8 cellular contexts compared by ENCODE assay signal in genomic region chr6:13574571-13575376, GRCh38. TPM values are rescaled to one million over a fixed set of nuclear protein-coding genes. Genes with fewer than 3 reads are reported as not detected.
A peak's percentile ranks its signal among the peaks of the same experiment; 100 is the strongest.
DNase-seq lines count a peak whose midpoint lies in the region; ATAC-seq, FAIRE-seq and TF ChIP-seq lines count a peak whose summit lies in the region.

Gene SIRT5, plus strand, starts transcription at chr6:13574601. Its CDS starts 9,510 bp downstream, at chr6:13584111.

- no peaks in the 10 kb centered on the region for H3K79me2 ChIP-seq in keratinocyte (ENCODE audit: control insufficient read depth, insufficient read depth, low read length)

- peaks cover 1% of the 10 kb centered on the region in 2 experiments for H3K36me3 ChIP-seq in keratinocyte (ENCODE audit: control insufficient read depth in 2 of 2, extremely low read depth in 1 of 2, insufficient read depth in 2 of 2, low read length in 2 of 2)

- H3K4me1 ChIP-seq in keratinocyte (ENCODE audit: control insufficient read depth, extremely low read depth, insufficient read depth, low read length), result peaks cover 8% of the 10 kb centered on the region

- H3K27me3 ChIP-seq in keratinocyte (ENCODE audit: control insufficient read depth, extremely low read depth, insufficient read depth, low read length), result no peaks in the 10 kb centered on the region

- peak within 1 kb of the TSS; percentile 92 for H3K4me3 Mint-ChIP-seq in WTC11

- CTCF ChIA-PET in WTC11 (lab: Charles Lee), result interaction anchor here (0.5 to 2.8 kb wide), 54 partner anchors 9 to 426 kb away, joined by 3 to 41 read pairs (median 4); partner anchors contain the start of genes GFOD1, NOL7 and TBC1D7

- H3K36me3 Mint-ChIP-seq in WTC11, result peaks cover 2% of the 10 kb centered on the region

- peak within 1 kb of the TSS; percentile 92 for H3K27ac ChIP-seq in keratinocyte (ENCODE audit: control insufficient read depth, insufficient read depth, low read length)

- peak within 1 kb of the TSS; percentile 98 for H3K27ac Mint-ChIP-seq in WTC11

- H2AFZ ChIP-seq in keratinocyte (ENCODE audit: control insufficient read depth, low read length), result peak within 1 kb of the TSS; percentile 92

- no peaks in the 10 kb centered on the region for H3K9me3 ChIP-seq in keratinocyte (ENCODE audit: control insufficient read depth, low read depth, low read length)

- peak within 1 kb of the TSS; percentile 83 for H3K4me2 ChIP-seq in keratinocyte (ENCODE audit: control insufficient read depth, extremely low read depth, insufficient read depth, low read depth, low read length)

- H3K9me3 Mint-ChIP-seq in WTC11, result peaks cover 6% of the 10 kb centered on the region; the same call in 1 of the 2 replicates

- DNase-seq in AG09309 (ENCODE audit: low read depth) (peak; percentile 38), NCI-H2196 treated with DMSO at 0.1 percent for 48 hours (lab: John Stamatoyannopoulos, UW; ENCODE audit: unreplicated experiment) (peak; percentile 89), WTC11 (ENCODE audit: low spot score) (peak; percentile 83), cardiac fibroblast (ENCODE audit: low read depth in 2 of 2) (peak; percentile 82 to 84), keratinocyte (ENCODE audit: low read depth, low spot score) (peak; percentile 59)
- peak; percentile 56 to 74 (median 67) for DNase-seq in stimulated activated CD4-positive, alpha-beta T cell treated with anti-CD3 and anti-CD28 coated beads, Interleukin-12 subunit alpha, Interleukin-12 subunit beta, amount 100 ng/mL, for 48 hours (ENCODE audit: low read depth in 2 of 3, low spot score in 1 of 3)

- peak within 1 kb of the TSS; percentile 93 for H3K9ac ChIP-seq in keratinocyte (ENCODE audit: control insufficient read depth, extremely low read depth, insufficient read depth, low read length)

- H3K4me3 ChIP-seq in AG09309 (ENCODE audit: control insufficient read depth, low read depth, low read length), result peak within 1 kb of the TSS; percentile 84
- peak within 1 kb of the TSS; percentile 77 to 95 for H3K4me3 ChIP-seq in cardiac fibroblast (replicated peaks in 1 of 2; ENCODE audit: low read depth in 2 of 2, low read length in 2 of 2)
- peak within 1 kb of the TSS; percentile 68 to 87 (median 71) for H3K4me3 ChIP-seq in keratinocyte (ENCODE audit: control insufficient read depth in 2 of 3, extremely low read depth in 1 of 3, insufficient read depth in 2 of 3, low read depth in 1 of 3, low read length in 3 of 3)

- ATAC-seq in GM18907 (IDR thresholded peaks at IDR 0.05; ENCODE audit: unreplicated experiment) (peak; percentile 79), HG03139 (IDR thresholded peaks at IDR 0.05; ENCODE audit: unreplicated experiment) (peak; percentile 59), WTC11 (peak; percentile 73)

- TF ChIP-seq CTCF in AG09309 (IDR thresholded peaks at IDR 0.05; ENCODE audit: control insufficient read depth, insufficient read depth, low read depth, low read length, missing control alignments), result peak; percentile 75
- no peak for TF ChIP-seq CTCF in WTC11 (IDR thresholded peaks at IDR 0.05)
- TF ChIP-seq CTCF in cardiac fibroblast (IDR thresholded peaks at IDR 0.05; ENCODE audit: low read depth, low read length), result no peak
- no peak for TF ChIP-seq CTCF in keratinocyte (optimal IDR thresholded peaks at IDR 0.05 in 1 of 3, IDR thresholded peaks at IDR 0.05 in 1 of 3, conservative IDR thresholded peaks at IDR 0.05 in 1 of 3; ENCODE audit: extremely low read depth in 1 of 3, insufficient read depth in 2 of 3, low read length in 3 of 3)

- dilution Hi-C loops in keratinocyte (cut with MboI; ENCODE audit: extremely low pct_ligation_motif_present, low sequenced_read_pairs), result no loop called here

- peaks cover 36% of the 10 kb centered on the region for H3K4me1 Mint-ChIP-seq in WTC11

- H3K9me1 ChIP-seq in keratinocyte (ENCODE audit: control insufficient read depth, extremely low read depth, insufficient read depth, low read length), result no peaks in the 10 kb centered on the region

- FAIRE-seq in keratinocyte (lab: Jason Lieb, UNC), result peak; percentile 76

- H3K27me3 Mint-ChIP-seq in WTC11 (ENCODE audit: low read depth), result no peaks in the 10 kb centered on the region

- POLR2A ChIA-PET in WTC11 (lab: Charles Lee), result interaction anchor here (0.6 to 1.9 kb wide), 15 partner anchors 14 to 247 kb away, joined by 3 to 18 read pairs (median 3); partner anchors contain the start of genes GFOD1, NOL7 and TBC1D7

- no peaks in the 10 kb centered on the region for H4K20me1 ChIP-seq in keratinocyte (ENCODE audit: control insufficient read depth, extremely low read depth, insufficient read depth, low read length)

TF ChIP-seq in WTC11, 78 proteins besides CTCF, POLR2A, EP300 and RAD21 (continues in another document):
- TF ChIP-seq, protein P1, sequence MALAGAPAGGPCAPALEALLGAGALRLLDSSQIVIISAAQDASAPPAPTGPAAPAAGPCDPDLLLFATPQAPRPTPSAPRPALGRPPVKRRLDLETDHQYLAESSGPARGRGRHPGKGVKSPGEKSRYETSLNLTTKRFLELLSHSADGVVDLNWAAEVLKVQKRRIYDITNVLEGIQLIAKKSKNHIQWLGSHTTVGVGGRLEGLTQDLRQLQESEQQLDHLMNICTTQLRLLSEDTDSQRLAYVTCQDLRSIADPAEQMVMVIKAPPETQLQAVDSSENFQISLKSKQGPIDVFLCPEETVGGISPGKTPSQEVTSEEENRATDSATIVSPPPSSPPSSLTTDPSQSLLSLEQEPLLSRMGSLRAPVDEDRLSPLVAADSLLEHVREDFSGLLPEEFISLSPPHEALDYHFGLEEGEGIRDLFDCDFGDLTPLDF (CRISPR knock-in tag; IDR thresholded peaks at IDR 0.05), result no peak
- TF ChIP-seq SP1 (CRISPR knock-in tag; conservative IDR thresholded peaks at IDR 0.05), result peak; percentile 46
- TF ChIP-seq ZNF138 (CRISPR knock-in tag; conservative IDR thresholded peaks at IDR 0.05), result no peak
- no peak for TF ChIP-seq GRHL2 (CRISPR knock-in tag; IDR thresholded peaks at IDR 0.05; ENCODE audit: insufficient replicate concordance, severe bottlenecking)
- TF ChIP-seq TEAD4 (CRISPR knock-in tag; IDR thresholded peaks at IDR 0.05), result no peak
- no peak for TF ChIP-seq JUN (CRISPR knock-in tag; IDR thresholded peaks at IDR 0.05)
- no peak for TF ChIP-seq NR3C1 (CRISPR knock-in tag; conservative IDR thresholded peaks at IDR 0.05; ENCODE audit: low read depth)
- peak; percentile 22; the same call in 1 of the 2 replicates for TF ChIP-seq GABPB1 (CRISPR knock-in tag; IDR thresholded peaks at IDR 0.05)
- TF ChIP-seq, protein P2, sequence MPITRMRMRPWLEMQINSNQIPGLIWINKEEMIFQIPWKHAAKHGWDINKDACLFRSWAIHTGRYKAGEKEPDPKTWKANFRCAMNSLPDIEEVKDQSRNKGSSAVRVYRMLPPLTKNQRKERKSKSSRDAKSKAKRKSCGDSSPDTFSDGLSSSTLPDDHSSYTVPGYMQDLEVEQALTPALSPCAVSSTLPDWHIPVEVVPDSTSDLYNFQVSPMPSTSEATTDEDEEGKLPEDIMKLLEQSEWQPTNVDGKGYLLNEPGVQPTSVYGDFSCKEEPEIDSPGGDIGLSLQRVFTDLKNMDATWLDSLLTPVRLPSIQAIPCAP (CRISPR knock-in tag; IDR thresholded peaks at IDR 0.05), result no peak
- TF ChIP-seq MLX (CRISPR knock-in tag; IDR thresholded peaks at IDR 0.05), result 0 out of 2 replicates have a peak, but pooled peaks have one; percentile 25
- no peak for TF ChIP-seq PRRX2 (CRISPR knock-in tag; IDR thresholded peaks at IDR 0.05)
- TF ChIP-seq CREB1 (CRISPR knock-in tag; IDR thresholded peaks at IDR 0.05), result no peak
- peak; percentile 73 for TF ChIP-seq ZNF423 (CRISPR knock-in tag; IDR thresholded peaks at IDR 0.05)
- no peak for TF ChIP-seq TP53 (CRISPR knock-in tag; IDR thresholded peaks at IDR 0.05)
- TF ChIP-seq, protein P3, sequence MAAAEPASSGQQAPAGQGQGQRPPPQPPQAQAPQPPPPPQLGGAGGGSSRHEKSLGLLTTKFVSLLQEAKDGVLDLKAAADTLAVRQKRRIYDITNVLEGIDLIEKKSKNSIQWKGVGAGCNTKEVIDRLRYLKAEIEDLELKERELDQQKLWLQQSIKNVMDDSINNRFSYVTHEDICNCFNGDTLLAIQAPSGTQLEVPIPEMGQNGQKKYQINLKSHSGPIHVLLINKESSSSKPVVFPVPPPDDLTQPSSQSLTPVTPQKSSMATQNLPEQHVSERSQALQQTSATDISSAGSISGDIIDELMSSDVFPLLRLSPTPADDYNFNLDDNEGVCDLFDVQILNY (CRISPR knock-in tag; IDR thresholded peaks at IDR 0.05), result no peak; the same call in 1 of the 2 replicates

RNA-seq across cellular contexts. Expression of gene SIRT5, which starts in this region (rescaled TPM):
- 11.8 to 16.3 TPM (median 15.5 TPM) in 3 replicates for total RNA-seq in WTC11 (2021)
- polyA plus RNA-seq in keratinocyte, result 8.1 to 9.1 TPM (median 8.6 TPM) in 3 replicates
- polyA plus RNA-seq in keratinocyte (2011; ENCODE audit: low read depth), result 2.9 TPM
- 7.4 and 15.7 TPM in 2 replicates for polyA plus RNA-seq in keratinocyte (2011; cell fraction: cytosol; rRNA removed)
- polyA plus RNA-seq in keratinocyte (2011; cell fraction: nucleus; rRNA removed), result 14.0 and 15.6 TPM in 2 replicates
- polyA plus RNA-seq in keratinocyte (2012; ENCODE audit: low replicate concordance), result 6.1 and 7.3 TPM in 2 replicates
- 3.3 to 5.0 TPM (median 4.6 TPM) in 3 replicates for polyA minus RNA-seq in keratinocyte
- polyA minus RNA-seq in keratinocyte (2011; cell fraction: cytosol; rRNA and poly(A)+ RNA removed), result 7.3 TPM
- 3.5 and 5.4 TPM in 2 replicates for polyA minus RNA-seq in keratinocyte (2011; cell fraction: nucleus; rRNA and poly(A)+ RNA removed)

Comparison
In these comparisons a context has a peak if more than half of its experiments do, and no peak if none do; other contexts are left out.
1. Peak in every context shown above with its lines: DNase-seq, ATAC-seq, H3K4me3 ChIP-seq and H3K27ac ChIP-seq.
2. DNase-seq: peak in every context shown above with its lines; median percentile 89 in NCI-H2196 treated with DMSO at 0.1 percent for 48 hours; 83 in WTC11; 83 in cardiac fibroblast; 67 in stimulated activated CD4-positive, alpha-beta T cell treated with anti-CD3 and anti-CD28 coated beads, Interleukin-12 subunit alpha, Interleukin-12 subunit beta, amount 100 ng/mL, for 48 hours; 59 in keratinocyte; 38 in AG09309.